ENCODE assay signal across 18 cellular contexts in the genomic region with DNA sequence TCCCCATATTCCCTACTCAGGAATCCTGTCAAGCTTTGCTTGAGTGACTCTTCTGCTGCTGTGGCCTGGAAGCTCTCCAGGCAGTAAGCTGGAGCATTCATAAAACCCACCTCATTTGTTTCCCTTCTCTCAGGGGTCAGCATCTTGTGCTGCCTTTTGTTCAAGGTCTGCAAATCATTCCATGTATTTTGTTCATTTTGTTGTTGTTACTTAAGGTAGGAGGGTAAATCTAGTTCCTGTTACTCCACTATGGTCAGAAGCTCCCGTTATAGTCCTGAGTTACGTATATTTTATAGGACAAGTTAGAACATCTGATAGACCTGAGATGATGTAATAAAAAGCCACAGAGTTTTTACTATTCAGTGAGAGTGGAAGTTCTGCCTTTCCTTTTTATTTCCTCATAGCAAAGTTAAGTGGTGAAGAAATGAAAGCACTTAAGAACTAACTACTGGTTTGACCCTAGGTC. TPM values are rescaled to one million over a fixed set of nuclear protein-coding genes. Genes with fewer than 3 reads are reported as not detected.
DNase-seq lines count a peak whose midpoint lies in the region; ATAC-seq, FAIRE-seq and TF ChIP-seq lines count a peak whose summit lies in the region.
"Had no signal": no experiment of that assay in that cellular context is flagged by ENCODE, and none has a peak within 500 bp of the region (broad histone marks: within the 10 kb centered on the region; RNA-seq: fewer than 3 reads in every experiment).

No MANE protein-coding gene starts in this region.

- peaks cover 6% of the 10 kb centered on the region for H3K4me1 ChIP-seq in Loucy (ENCODE audit: insufficient read depth, low read length, poor library complexity, severe bottlenecking)
- H3K4me1 ChIP-seq in astrocyte (ENCODE audit: insufficient read depth, low read length): peaks cover 3% of the 10 kb centered on the region
- H3K4me1 ChIP-seq in lower lobe of right lung: peaks cover 19% of the 10 kb centered on the region
- H3K4me1 ChIP-seq: testis had no signal

- H3K79me2 ChIP-seq in Loucy (ENCODE audit: insufficient read depth, low read length) (no peaks in the 10 kb centered on the region; the same call in 1 of the 2 replicates), astrocyte (ENCODE audit: insufficient read depth, low read length) (peaks cover 5% of the 10 kb centered on the region)

- H3K27ac ChIP-seq in astrocyte (ENCODE audit: low read depth, low read length) (no peak overlapping the region), lower lobe of right lung (peak overlapping the region; percentile 32)
- H3K27ac ChIP-seq: ovary, testis had no signal

- H3K36me3 ChIP-seq in Loucy (ENCODE audit: insufficient read depth, low read length) (0 out of 2 replicates have a peak, but pooled peaks cover 3% of the 10 kb centered on the region), astrocyte (ENCODE audit: insufficient read depth, low read length) (peaks cover 3% of the 10 kb centered on the region), lower lobe of right lung (peaks cover 11% of the 10 kb centered on the region)
- H3K36me3 ChIP-seq: ovary had no signal

- peaks cover 2% of the 10 kb centered on the region for H3K36me3 Mint-ChIP-seq in astrocyte (ENCODE audit: low read depth, unreplicated experiment)
- peaks cover 7% of the 10 kb centered on the region for H3K36me3 Mint-ChIP-seq in endothelial cell (ENCODE audit: low read depth, unreplicated experiment)
- peaks cover 48% of the 10 kb centered on the region for H3K36me3 Mint-ChIP-seq in activated CD4-positive, alpha-beta T cell treated with anti-CD3 and anti-CD28 coated beads, Interleukin-2, amount 10 ng/mL, durations not matched to agents 7 days and 5 days (ENCODE audit: low read depth)

- H3K27ac Mint-ChIP-seq in astrocyte (ENCODE audit: unreplicated experiment) (peak overlapping the region; percentile 48), endothelial cell (ENCODE audit: unreplicated experiment) (no peak overlapping the region)
- no peak overlapping the region for H3K27ac Mint-ChIP-seq in activated CD4-positive, alpha-beta T cell treated with anti-CD3 and anti-CD28 coated beads, Interleukin-2, amount 10 ng/mL, durations not matched to agents 7 days and 5 days
- H3K27ac Mint-ChIP-seq: activated T-cell treated with anti-CD3 and anti-CD28 coated beads, Interleukin-2, amount 50 U/mL, for 24 hours; dendritic cell treated with granulocyte-macrophage colony-stimulating factor and Interleukin-4, amounts not matched to agents 40 ng/mL and 50 ng/mL, for 4 days had no signal

- H4K20me1 ChIP-seq in Loucy (ENCODE audit: insufficient read depth, low read length, poor library complexity, severe bottlenecking) (no peaks in the 10 kb centered on the region), astrocyte (ENCODE audit: insufficient read depth, low read length) (peaks cover 12% of the 10 kb centered on the region)

- TF ChIP-seq CTCF in Loucy (conservative IDR thresholded peaks at IDR 0.05; ENCODE audit: low read length): no peak
- no peak for TF ChIP-seq CTCF in astrocyte (IDR thresholded peaks at IDR 0.05; ENCODE audit: insufficient read depth, low read depth, low read length)
- no peak for TF ChIP-seq CTCF in lower lobe of right lung (IDR thresholded peaks at IDR 0.05)
- TF ChIP-seq CTCF in endothelial cell (IDR thresholded peaks at IDR 0.05; ENCODE audit: unreplicated experiment): no peak

- H3K4me3 ChIP-seq in Loucy (ENCODE audit: low read length, poor library complexity, severe bottlenecking) (no peak overlapping the region), astrocyte (ENCODE audit: insufficient read depth, low read depth, low read length) (no peak overlapping the region), lower lobe of right lung (no peak overlapping the region)
- H3K4me3 ChIP-seq: ovary, testis had no signal

- no peaks in the 10 kb centered on the region; the same call in 1 of the 2 replicates for H3F3A ChIP-seq in Loucy (ENCODE audit: low read depth)

- H3K4me3 Mint-ChIP-seq in astrocyte (ENCODE audit: unreplicated experiment) (no peak overlapping the region), endothelial cell (ENCODE audit: unreplicated experiment) (no peak overlapping the region)
- no peak overlapping the region for H3K4me3 Mint-ChIP-seq in activated CD4-positive, alpha-beta T cell treated with anti-CD3 and anti-CD28 coated beads, Interleukin-2, amount 10 ng/mL, durations not matched to agents 7 days and 5 days
- H3K4me3 Mint-ChIP-seq: activated T-cell treated with anti-CD3 and anti-CD28 coated beads, Interleukin-2, amount 50 U/mL, for 24 hours; dendritic cell treated with granulocyte-macrophage colony-stimulating factor and Interleukin-4, amounts not matched to agents 40 ng/mL and 50 ng/mL, for 4 days had no signal

- H3K4me2 ChIP-seq in Loucy (ENCODE audit: low read depth, low read length, poor library complexity, severe bottlenecking) (peak overlapping the region; percentile 32), astrocyte (ENCODE audit: low read length) (peak overlapping the region; percentile 3)

- no peak for FAIRE-seq in astrocyte (lab: Jason Lieb, UNC)

- H3K9ac ChIP-seq in Loucy (ENCODE audit: low read depth, low read length, poor library complexity, severe bottlenecking) (no peak overlapping the region), astrocyte (ENCODE audit: low read length) (no peak overlapping the region)

- H3K27me3 ChIP-seq in Loucy (ENCODE audit: insufficient read depth, low read length, poor library complexity, severe bottlenecking): no peaks in the 10 kb centered on the region
- H3K27me3 ChIP-seq in astrocyte (ENCODE audit: insufficient read depth, low read length): no peaks in the 10 kb centered on the region
- no peaks in the 10 kb centered on the region for H3K27me3 ChIP-seq in lower lobe of right lung (ENCODE audit: low read depth)
- H3K27me3 ChIP-seq: ovary, testis had no signal

- CTCF ChIA-PET in activated CD4-positive, alpha-beta T cell treated with anti-CD3 and anti-CD28 coated beads, Interleukin-2, amount 10 ng/mL, durations not matched to agents 7 days and 5 days (lab: Charles Lee): no interaction called here

- H3K4me1 Mint-ChIP-seq in astrocyte (ENCODE audit: low read depth, unreplicated experiment) (peaks cover 7% of the 10 kb centered on the region), endothelial cell (ENCODE audit: unreplicated experiment) (no peaks in the 10 kb centered on the region)
- H3K4me1 Mint-ChIP-seq in activated CD4-positive, alpha-beta T cell treated with anti-CD3 and anti-CD28 coated beads, Interleukin-2, amount 10 ng/mL, durations not matched to agents 7 days and 5 days: peaks cover 8% of the 10 kb centered on the region

- no peaks in the 10 kb centered on the region for H3K9me2 ChIP-seq in Loucy (replicated peaks; ENCODE audit: low read depth, low read length)

- POLR2A ChIA-PET in activated CD4-positive, alpha-beta T cell treated with anti-CD3 and anti-CD28 coated beads, Interleukin-2, amount 10 ng/mL, durations not matched to agents 7 days and 5 days (lab: Charles Lee): no interaction called here

- H3K9me3 ChIP-seq in Loucy (ENCODE audit: insufficient read depth, low read depth, low read length) (no peaks in the 10 kb centered on the region), astrocyte (ENCODE audit: insufficient read depth, low read depth, low read length) (no peaks in the 10 kb centered on the region), lower lobe of right lung (no peaks in the 10 kb centered on the region)
- H3K9me3 ChIP-seq: ovary, testis had no signal

- peak; percentile 43 for DNase-seq in CD1c-positive myeloid dendritic cell (ENCODE audit: extremely low spot score)
- peak; percentile 41 for DNase-seq in astrocyte (ENCODE audit: low read depth)
- no peak for DNase-seq in lower lobe of right lung
- no peak for DNase-seq in endothelial cell (ENCODE audit: low spot score)
- no peak for DNase-seq in NCI-H345 treated with DMSO at 0.1 percent for 48 hours (lab: John Stamatoyannopoulos, UW; ENCODE audit: unreplicated experiment)
- DNase-seq in activated CD4-positive, alpha-beta T cell treated with anti-CD3 and anti-CD28 coated beads, Interleukin-2, amount 10 ng/mL, durations not matched to agents 7 days and 5 days: no peak
- no peak for DNase-seq in RPMI8226
- DNase-seq: activated CD4-positive, alpha-beta T cell treated with anti-CD3 and anti-CD28 coated beads for 4 hours; activated T-cell treated with anti-CD3 and anti-CD28 coated beads, Interleukin-2, amount 50 U/mL, for 24 hours; Calu3; H7; ovary; stimulated activated CD4-positive, alpha-beta T cell treated with anti-CD3 and anti-CD28 coated beads, Interleukin-15, amount 100 ng/mL, for 24 hours; T-helper 2 cell; testis had no signal

- no peak overlapping the region for H2AFZ ChIP-seq in Loucy (ENCODE audit: low read length)
- no peak overlapping the region for H2AFZ ChIP-seq in astrocyte (ENCODE audit: low read depth, low read length)

- H3K27me3 Mint-ChIP-seq in astrocyte (ENCODE audit: low read depth, unreplicated experiment) (no peaks in the 10 kb centered on the region), endothelial cell (ENCODE audit: unreplicated experiment) (no peaks in the 10 kb centered on the region)
- H3K27me3 Mint-ChIP-seq in activated CD4-positive, alpha-beta T cell treated with anti-CD3 and anti-CD28 coated beads, Interleukin-2, amount 10 ng/mL, durations not matched to agents 7 days and 5 days: no peaks in the 10 kb centered on the region
- H3K27me3 Mint-ChIP-seq: activated T-cell treated with anti-CD3 and anti-CD28 coated beads, Interleukin-2, amount 50 U/mL, for 24 hours; dendritic cell treated with granulocyte-macrophage colony-stimulating factor and Interleukin-4, amounts not matched to agents 40 ng/mL and 50 ng/mL, for 4 days had no signal

- H3K9me3 Mint-ChIP-seq in astrocyte (ENCODE audit: unreplicated experiment) (no peaks in the 10 kb centered on the region), endothelial cell (ENCODE audit: unreplicated experiment) (no peaks in the 10 kb centered on the region)
- H3K9me3 Mint-ChIP-seq in activated CD4-positive, alpha-beta T cell treated with anti-CD3 and anti-CD28 coated beads, Interleukin-2, amount 10 ng/mL, durations not matched to agents 7 days and 5 days: no peaks in the 10 kb centered on the region
- H3K9me3 Mint-ChIP-seq: activated T-cell treated with anti-CD3 and anti-CD28 coated beads, Interleukin-2, amount 50 U/mL, for 24 hours; dendritic cell treated with granulocyte-macrophage colony-stimulating factor and Interleukin-4, amounts not matched to agents 40 ng/mL and 50 ng/mL, for 4 days had no signal

- intact Hi-C loops in lower lobe of right lung (cut with DNase I): no loop called here

- ATAC-seq in lower lobe of right lung: peak; percentile 81 to 89
- ATAC-seq: Panc1 had no signal

RNA-seq across cellular contexts. Expression of gene SYNJ1, which starts 9.9 kb away (rescaled TPM):
- total RNA-seq in astrocyte (11.9 and 12.9 TPM in 2 replicates), lower lobe of right lung (23.1 TPM), endothelial cell (ENCODE audit: unreplicated experiment) (23.0 TPM)
- total RNA-seq in activated CD4-positive, alpha-beta T cell treated with anti-CD3 and anti-CD28 coated beads, Interleukin-2, amount 10 ng/mL, durations not matched to agents 7 days and 5 days: 10 to 100 TPM; 16.1 to 21.1 TPM

RNA-seq across cellular contexts. Expression of gene PAXBP1, which starts 53.7 kb away (rescaled TPM):
- total RNA-seq in astrocyte: 20.5 and 25.8 TPM in 2 replicates
- 36.5 TPM for total RNA-seq in lower lobe of right lung
- total RNA-seq in endothelial cell (ENCODE audit: unreplicated experiment): 51.5 TPM
- total RNA-seq in activated CD4-positive, alpha-beta T cell treated with anti-CD3 and anti-CD28 coated beads, Interleukin-2, amount 10 ng/mL, durations not matched to agents 7 days and 5 days: 10 to 100 TPM; 52.7 to 52.8 TPM

Comparison
In these comparisons a context has a peak if more than half of its experiments do, and no peak if none do; other contexts are left out.
1. DNase-seq: peak in CD1c-positive myeloid dendritic cell (single experiment) and astrocyte (single experiment); none in lower lobe of right lung (single experiment), endothelial cell (single experiment), NCI-H345 treated with DMSO at 0.1 percent for 48 hours (single experiment), activated CD4-positive, alpha-beta T cell treated with anti-CD3 and anti-CD28 coated beads, Interleukin-2, amount 10 ng/mL, durations not matched to agents 7 days and 5 days (single experiment) and RPMI8226 (single experiment).